In genomic region chr1:222053790-222054294, GRCh38 we compare ENCODE assay signal across 26 cellular contexts.
DNase-seq lines count a peak whose midpoint lies in the region; ATAC-seq and TF ChIP-seq lines count a peak whose summit lies in the region.
"Had no signal": no experiment of that assay in that cellular context is flagged by ENCODE, and none has a peak within 500 bp of the region (broad histone marks: within the 10 kb centered on the region; RNA-seq: fewer than 3 reads in every experiment).

No MANE protein-coding gene starts in this region.

- no peak overlapping the region for H3K9ac ChIP-seq in mammary epithelial cell (ENCODE audit: insufficient read depth, low read length)
- H3K9ac ChIP-seq: KMS-11 had no signal

- TF ChIP-seq CTCF in fibroblast of villous mesenchyme (IDR thresholded peaks at IDR 0.05; ENCODE audit: insufficient read depth, low read depth, low read length) = no peak
- no peak for TF ChIP-seq CTCF in sigmoid colon (IDR thresholded peaks at IDR 0.05)
- no peak for TF ChIP-seq CTCF in mammary epithelial cell (conservative IDR thresholded peaks at IDR 0.05 in 1 of 2, IDR thresholded peaks at IDR 0.05 in 1 of 2; ENCODE audit: extremely low read depth in 1 of 2, insufficient read depth in 1 of 2, low read depth in 1 of 2, low read length in 2 of 2)

- no peak overlapping the region for H2AFZ ChIP-seq in mammary epithelial cell (ENCODE audit: low read depth, low read length)
- H2AFZ ChIP-seq: PC-9 had no signal

- no peak overlapping the region for H3K27ac ChIP-seq in sigmoid colon
- H3K27ac ChIP-seq in mammary epithelial cell (ENCODE audit: insufficient read depth, low read depth, low read length) = no peak overlapping the region
- H3K27ac ChIP-seq: KMS-11, PC-9, SJCRH30 had no signal

- H3K4me3 ChIP-seq in fibroblast of villous mesenchyme (ENCODE audit: low read depth, low read length) = no peak overlapping the region
- H3K4me3 ChIP-seq in sigmoid colon = no peak overlapping the region
- no peak overlapping the region for H3K4me3 ChIP-seq in mammary epithelial cell (replicated peaks in 1 of 3; ENCODE audit: insufficient read depth in 1 of 3, low read depth in 2 of 3, low read length in 3 of 3)
- H3K4me3 ChIP-seq: PC-9, SJCRH30 had no signal

- BruUV-seq in mammary epithelial cell (replicated peaks; lab: Mats Ljungman, UMichigan) = no TSS peak

- H3K79me2 ChIP-seq in mammary epithelial cell (ENCODE audit: insufficient read depth, low read length) = no peaks in the 10 kb centered on the region

- TF ChIP-seq EP300 in sigmoid colon (IDR thresholded peaks at IDR 0.05) = no peak

- TF ChIP-seq POLR2A in sigmoid colon (IDR thresholded peaks at IDR 0.05) = no peak

- 73 to 83% methylated on average over 5 of the region's 5 CpGs for WGBS in sigmoid colon, 2 donors
- 93% methylated on average over 5 of the region's 5 CpGs for WGBS in mammary epithelial cell (ENCODE audit: low coverage, missing lambda C conversion rate)

- no peaks in the 10 kb centered on the region for H4K20me1 ChIP-seq in mammary epithelial cell (ENCODE audit: insufficient read depth, low read length)

- no peaks in the 10 kb centered on the region for H3K9me3 ChIP-seq in sigmoid colon
- no peaks in the 10 kb centered on the region for H3K9me3 ChIP-seq in mammary epithelial cell (replicated peaks; ENCODE audit: insufficient read depth, low read length)
- H3K9me3 ChIP-seq: SJCRH30 had no signal

- intact Hi-C loops in sigmoid colon (cut with DNase I) = no loop called here
- intact Hi-C loops in left colon (cut with DNase I, micrococcal nuclease) = no loop called here
- intact Hi-C loops in mammary epithelial cell (cut with micrococcal nuclease) = no loop called here

- H3K4me2 ChIP-seq in mammary epithelial cell (ENCODE audit: insufficient read depth, low read depth, low read length) = no peak overlapping the region
- H3K4me2 ChIP-seq: KMS-11, PC-9 had no signal

- CTCF ChIA-PET in mammary epithelial cell (lab: Charles Lee; ENCODE audit: low non-redundant PET) = no interaction called here

- H3K36me3 ChIP-seq in sigmoid colon (no peaks in the 10 kb centered on the region), mammary epithelial cell (ENCODE audit: insufficient read depth, low read length) (no peaks in the 10 kb centered on the region)
- H3K36me3 ChIP-seq: SJCRH30 had no signal

- H3K4me1 ChIP-seq in sigmoid colon (peaks cover 0 to 6% (median 0%) of the 10 kb centered on the region in 4 donors), mammary epithelial cell (ENCODE audit: insufficient read depth, low read length) (peaks cover 8% of the 10 kb centered on the region)

- in situ Hi-C loops in mammary epithelial cell (cut with MboI; ENCODE audit: low sequenced_read_pairs in 2 of 2) = no loop called here

- dilution Hi-C loops in mammary epithelial cell (cut with HindIII; ENCODE audit: low sequenced_read_pairs) = no loop called here

- DNase-seq in NOMO-1 treated with DMSO at 0.1 percent for 48 hours (lab: John Stamatoyannopoulos, UW; ENCODE audit: unreplicated experiment) = peak; percentile 26
- no peak for DNase-seq in NOMO-1 treated with dmso at 0.1 percent for 144 hours (lab: John Stamatoyannopoulos, UW; ENCODE audit: unreplicated experiment)
- peak; percentile 49 for DNase-seq in amniotic epithelial cell (ENCODE audit: low read depth)
- peak; percentile 51 for DNase-seq in fibroblast of villous mesenchyme (ENCODE audit: low read depth)
- DNase-seq in sigmoid colon = no peak
- DNase-seq in left colon = no peak
- no peak for DNase-seq in A172 (ENCODE audit: low spot score)
- DNase-seq in mammary epithelial cell = no peak
- DNase-seq: 8988T; AML-193; C1 segment of cervical spinal cord; CD4-positive, alpha-beta memory T cell; COR-L47; MM.1S; NCI-H1092; NCI-H1417 treated with DMSO at 0.1 percent for 48 hours; NCI-H187; NCI-H2081 treated with DMSO at 0.1 percent for 48 hours; NCI-H2171; NCI-H226; NCI-H510A; PC-9; SJCRH30 had no signal

- no peaks in the 10 kb centered on the region for H3K27me3 ChIP-seq in sigmoid colon
- H3K27me3 ChIP-seq in mammary epithelial cell (ENCODE audit: insufficient read depth, low read length) = no peaks in the 10 kb centered on the region
- H3K27me3 ChIP-seq: SJCRH30 had no signal

- ATAC-seq in left colon = no peak
- ATAC-seq: Right ventricle myocardium inferior, SK-N-SH treated with all-trans-retinoic acid at 6 μM for 48 hours had no signal

Comparison
In these comparisons a context has a peak if more than half of its experiments do, and no peak if none do; other contexts are left out.
1. DNase-seq: peak in NOMO-1 treated with DMSO at 0.1 percent for 48 hours (single experiment), amniotic epithelial cell (single experiment) and fibroblast of villous mesenchyme (single experiment); none in NOMO-1 treated with dmso at 0.1 percent for 144 hours (single experiment), sigmoid colon (single experiment), left colon (0 of 2), A172 (single experiment) and mammary epithelial cell (single experiment).